In genomic region chr20:49697071-49697470, GRCh38 we compare ENCODE assay signal across 16 cellular contexts. TPM values are rescaled to one million over a fixed set of nuclear protein-coding genes. Genes with fewer than 3 reads are reported as not detected.
DNase-seq lines count a peak whose midpoint lies in the region; ATAC-seq and TF ChIP-seq lines count a peak whose summit lies in the region.
"Had no signal": no experiment of that assay in that cellular context is flagged by ENCODE, and none has a peak within 500 bp of the region (broad histone marks: within the 10 kb centered on the region; RNA-seq: fewer than 3 reads in every experiment).

No MANE protein-coding gene starts in this region.

- H3K9ac ChIP-seq in H9 (ENCODE audit: extremely low read depth, insufficient read length, low read length): no peak overlapping the region

- peaks cover 5% of the 10 kb centered on the region for H3K79me1 ChIP-seq in H9 (ENCODE audit: insufficient read depth, low read depth, low read length, poor library complexity, severe bottlenecking)

- peak overlapping the region; percentile 27 to 60 (median 33); a peak in 4 of 7 replicates for H3K27ac Mint-ChIP-seq in H9
- peak overlapping the region; percentile 79 for H3K27ac Mint-ChIP-seq in chondrocyte (ENCODE audit: unreplicated experiment)
- H3K27ac Mint-ChIP-seq: T-helper 1 cell treated with Interleukin-12 subunit alpha and Interleukin-12 subunit beta and Interleukin-4 antibody, amounts not matched to agents 30 μg/mL and 1 μg/mL, for 36 hours had no signal

- TF ChIP-seq EP300 in sigmoid colon (IDR thresholded peaks at IDR 0.05): no peak

- no peak overlapping the region for H3T11ph ChIP-seq in H9 (ENCODE audit: low read length)

- peaks cover 73 to 79% of the 10 kb centered on the region in 2 experiments for H3K4me1 Mint-ChIP-seq in H9
- H3K4me1 Mint-ChIP-seq in chondrocyte (ENCODE audit: low read depth): peaks cover 87% of the 10 kb centered on the region

- no peak overlapping the region for H2AK5ac ChIP-seq in H9 (ENCODE audit: insufficient read length, low read length)

- no peak overlapping the region for H3K4me3 ChIP-seq in neutrophil (ENCODE audit: low read depth in 1 of 2, low read length in 1 of 2)
- no peak overlapping the region for H3K4me3 ChIP-seq in effector memory CD4-positive, alpha-beta T cell (ENCODE audit: insufficient read depth, low read depth, low read length, poor library complexity, severe bottlenecking)
- no peak overlapping the region for H3K4me3 ChIP-seq in sigmoid colon
- H3K4me3 ChIP-seq: suprapubic skin had no signal

- H4K8ac ChIP-seq in H9 (replicated peaks; ENCODE audit: insufficient read length, low read depth, low read length): no peak overlapping the region

- TF ChIP-seq POLR2A in sigmoid colon (IDR thresholded peaks at IDR 0.05): no peak

- H3K23ac ChIP-seq in H9 (ENCODE audit: insufficient read length, low read depth, low read length): no peak overlapping the region

- H2BK5ac ChIP-seq in H9 (ENCODE audit: insufficient read length, low read length): no peak overlapping the region

- DNase-seq in H9 (no peak), NCI-H2171 (lab: John Stamatoyannopoulos, UW) (peak; percentile 80), chondrocyte (ENCODE audit: low spot score) (no peak), sigmoid colon (no peak)
- no peak for DNase-seq in effector memory CD4-positive, alpha-beta T cell
- DNase-seq: DND-41; head of caudate nucleus; MM.1S; naive B cell; stimulated activated CD4-positive, alpha-beta T cell treated with anti-CD3 and anti-CD28 coated beads, Interleukin-2, amount 100 ng/mL, for 24 hours had no signal

- H3K27me3 ChIP-seq in H9 (ENCODE audit: insufficient read depth, low read length) (no peaks in the 10 kb centered on the region), neutrophil (no peaks in the 10 kb centered on the region), sigmoid colon (no peaks in the 10 kb centered on the region)
- H3K27me3 ChIP-seq in effector memory CD4-positive, alpha-beta T cell (replicated peaks; ENCODE audit: control insufficient read depth, insufficient read depth, low read length, poor library complexity, severe bottlenecking): no peaks in the 10 kb centered on the region
- H3K27me3 ChIP-seq: suprapubic skin had no signal

- H2BK12ac ChIP-seq in H9 (ENCODE audit: insufficient read length, low read depth, low read length): no peak overlapping the region

- no peak overlapping the region for H2BK20ac ChIP-seq in H9 (ENCODE audit: low read depth, low read length, poor library complexity, severe bottlenecking)

- intact Hi-C loops in sigmoid colon (cut with DNase I): no loop called here

- no CpG with 5 or more reads among the region's 6 CpGs for WGBS in H9 (ENCODE audit: extremely low coverage, insufficient read length, low lambda C conversion rate)
- WGBS in sigmoid colon, 2 donors: 18 to 72% methylated on average over 6 of the region's 6 CpGs

- H3K36me3 ChIP-seq in neutrophil (no peaks in the 10 kb centered on the region), sigmoid colon (no peaks in the 10 kb centered on the region)
- no peaks in the 10 kb centered on the region for H3K36me3 ChIP-seq in effector memory CD4-positive, alpha-beta T cell (ENCODE audit: control insufficient read depth, insufficient read depth, low read length)
- H3K36me3 ChIP-seq: suprapubic skin had no signal

- H2AFZ ChIP-seq in H9 (ENCODE audit: low read length): no peak overlapping the region

- no peaks in the 10 kb centered on the region for H3K27me3 Mint-ChIP-seq in H9 (ENCODE audit: low read depth)
- H3K27me3 Mint-ChIP-seq in chondrocyte (ENCODE audit: low read depth): no peaks in the 10 kb centered on the region
- H3K27me3 Mint-ChIP-seq: central memory CD8-positive, alpha-beta T cell; naive B cell had no signal

- no peaks in the 10 kb centered on the region for H3K23me2 ChIP-seq in H9 (ENCODE audit: insufficient read length, low read depth, low read length, poor library complexity, severe bottlenecking)

- no peaks in the 10 kb centered on the region for H3K9me3 ChIP-seq in H9 (ENCODE audit: control insufficient read depth, low read depth, low read length)
- no peaks in the 10 kb centered on the region for H3K9me3 ChIP-seq in neutrophil
- no peaks in the 10 kb centered on the region for H3K9me3 ChIP-seq in effector memory CD4-positive, alpha-beta T cell (ENCODE audit: control insufficient read depth, low read length)
- no peaks in the 10 kb centered on the region for H3K9me3 ChIP-seq in sigmoid colon
- H3K9me3 ChIP-seq: suprapubic skin had no signal

- peaks cover 75% of the 10 kb centered on the region for H3K79me2 ChIP-seq in H9 (ENCODE audit: insufficient read depth, low read length)

- ATAC-seq in GM21528 (IDR thresholded peaks at IDR 0.05; ENCODE audit: low FRiP score, unreplicated experiment): no peak
- no peak for ATAC-seq in GM21390 (IDR thresholded peaks at IDR 0.05; ENCODE audit: unreplicated experiment)

- no peak overlapping the region for H3K27ac ChIP-seq in H9 (ENCODE audit: insufficient read length, low read depth, low read length)
- H3K27ac ChIP-seq in neutrophil: peak overlapping the region; percentile 96
- no peak overlapping the region for H3K27ac ChIP-seq in effector memory CD4-positive, alpha-beta T cell (ENCODE audit: insufficient read depth, low read length, poor library complexity, severe bottlenecking)
- no peak overlapping the region for H3K27ac ChIP-seq in sigmoid colon
- H3K27ac ChIP-seq: suprapubic skin had no signal

- H3K56ac ChIP-seq in H9 (ENCODE audit: insufficient read length, low read depth, low read length): no peak overlapping the region

- H2BK15ac ChIP-seq in H9 (ENCODE audit: low read depth, low read length): no peak overlapping the region

- H4K5ac ChIP-seq in H9 (ENCODE audit: insufficient read length, low read depth, low read length): no peak overlapping the region

- no peak overlapping the region for H3K4ac ChIP-seq in H9 (ENCODE audit: low read depth, low read length)

- H4K20me1 ChIP-seq in H9 (ENCODE audit: control insufficient read depth, insufficient read depth, insufficient read length): peaks cover 2% of the 10 kb centered on the region

- H3K4me2 ChIP-seq in H9 (ENCODE audit: insufficient read depth, insufficient read length, low read length): no peak overlapping the region

- H3K4me1 ChIP-seq in H9 (ENCODE audit: insufficient read depth, low read length): peaks cover 24% of the 10 kb centered on the region
- H3K4me1 ChIP-seq in neutrophil (ENCODE audit: control insufficient read depth in 1 of 2, insufficient read depth in 1 of 2, low read depth in 1 of 2, low read length in 1 of 2): peaks cover 98 to 100% of the 10 kb centered on the region in 2 experiments
- H3K4me1 ChIP-seq in effector memory CD4-positive, alpha-beta T cell (ENCODE audit: control insufficient read depth, insufficient read depth, low read length, poor library complexity, severe bottlenecking): peaks cover 21% of the 10 kb centered on the region
- peaks cover 0 to 70% (median 65%) of the 10 kb centered on the region in 4 donors for H3K4me1 ChIP-seq in sigmoid colon

- H3K18ac ChIP-seq in H9 (ENCODE audit: insufficient read length, low read depth, low read length): no peak overlapping the region

- TF ChIP-seq CTCF in H9 (conservative IDR thresholded peaks at IDR 0.05) (no peak), chondrocyte (IDR thresholded peaks at IDR 0.05) (no peak), neutrophil (IDR thresholded peaks at IDR 0.05) (no peak), sigmoid colon (IDR thresholded peaks at IDR 0.05) (no peak)

- H2BK120ac ChIP-seq in H9 (ENCODE audit: low read depth, low read length, poor library complexity, severe bottlenecking): no peak overlapping the region

- no peak overlapping the region for H3K4me3 Mint-ChIP-seq in H9
- H3K4me3 Mint-ChIP-seq in chondrocyte (ENCODE audit: unreplicated experiment): no peak overlapping the region
- H3K4me3 Mint-ChIP-seq: central memory CD8-positive, alpha-beta T cell; naive B cell; T-helper 1 cell treated with Interleukin-12 subunit alpha and Interleukin-12 subunit beta and Interleukin-4 antibody, amounts not matched to agents 30 μg/mL and 1 μg/mL, for 36 hours had no signal

- no peak overlapping the region for H3K14ac ChIP-seq in H9 (ENCODE audit: insufficient read depth, low read length)

- H3K36me3 Mint-ChIP-seq in H9 (ENCODE audit: insufficient read depth in 1 of 3, low read depth in 3 of 3): peaks cover 0 to 2% (median 0%) of the 10 kb centered on the region in 3 experiments; a peak in 2 of 7 replicates
- no peaks in the 10 kb centered on the region for H3K36me3 Mint-ChIP-seq in chondrocyte (ENCODE audit: low read depth)
- H3K36me3 Mint-ChIP-seq: naive B cell had no signal

- no peaks in the 10 kb centered on the region for H3K9me3 Mint-ChIP-seq in H9
- no peaks in the 10 kb centered on the region for H3K9me3 Mint-ChIP-seq in chondrocyte (ENCODE audit: low read depth)
- H3K9me3 Mint-ChIP-seq: central memory CD8-positive, alpha-beta T cell; naive B cell; T-helper 1 cell treated with Interleukin-12 subunit alpha and Interleukin-12 subunit beta and Interleukin-4 antibody, amounts not matched to agents 30 μg/mL and 1 μg/mL, for 36 hours had no signal

- no peak overlapping the region for H4K91ac ChIP-seq in H9 (ENCODE audit: insufficient read length, low read depth, low read length)

RNA-seq across cellular contexts. Expression of gene B4GALT5, which starts 16.6 kb away (rescaled TPM):
- total RNA-seq in H9 (2021) (75.9 and 77.0 TPM in 2 replicates), chondrocyte (54.2 to 56.1 TPM (median 55.0 TPM) in 3 replicates), sigmoid colon (10 to 100 TPM; 17.4 to 33.4 (median 21.5) TPM)
- polyA plus RNA-seq in sigmoid colon: 10 to 100 TPM; 17.1 to 46.0 (median 17.4) TPM
